8 cellular contexts compared by ENCODE assay signal in genomic region chr2:206989306-206989705, GRCh38. TPM values are rescaled to one million over a fixed set of nuclear protein-coding genes. Genes with fewer than 3 reads are reported as not detected.
A peak's percentile ranks its signal among the peaks of the same experiment; 100 is the strongest.
DNase-seq lines count a peak whose midpoint lies in the region; ATAC-seq, FAIRE-seq and TF ChIP-seq lines count a peak whose summit lies in the region.

No MANE protein-coding gene starts in this region.

- H3K4me3 Mint-ChIP-seq in activated naive CD8-positive, alpha-beta T cell treated with anti-CD3 and anti-CD28 coated beads for 36 hours = no peak overlapping the region
- no peak overlapping the region for H3K4me3 Mint-ChIP-seq in activated CD4-positive, alpha-beta T cell treated with anti-CD3 and anti-CD28 coated beads, Interleukin-2, amount 10 ng/mL, durations not matched to agents 7 days and 5 days

- CTCF ChIA-PET in activated CD4-positive, alpha-beta T cell treated with anti-CD3 and anti-CD28 coated beads, Interleukin-2, amount 10 ng/mL, durations not matched to agents 7 days and 5 days (lab: Charles Lee) = interaction anchor here (0.7 to 2.0 kb wide), 4 partner anchors 106 to 1064 kb away, joined by 3 to 5 read pairs (median 3); no protein-coding TSS in a partner anchor

- TF ChIP-seq CTCF in keratinocyte (optimal IDR thresholded peaks at IDR 0.05 in 1 of 3, IDR thresholded peaks at IDR 0.05 in 1 of 3, conservative IDR thresholded peaks at IDR 0.05 in 1 of 3; ENCODE audit: extremely low read depth in 1 of 3, insufficient read depth in 2 of 3, low read length in 3 of 3) (peak; percentile 78 to 87 (median 80)), tibial artery (IDR thresholded peaks at IDR 0.05) (peak; percentile 31 to 43)

- peak; percentile 75 for ATAC-seq in GM21619 (IDR thresholded peaks at IDR 0.05; ENCODE audit: unreplicated experiment)

- dilution Hi-C loops in keratinocyte (cut with MboI; ENCODE audit: extremely low pct_ligation_motif_present, low sequenced_read_pairs) = no loop called here

- H3K4me3 ChIP-seq in Karpas-422 (ENCODE audit: low read length) = no peak overlapping the region
- no peak overlapping the region for H3K4me3 ChIP-seq in keratinocyte (ENCODE audit: control insufficient read depth in 2 of 3, extremely low read depth in 1 of 3, insufficient read depth in 2 of 3, low read depth in 1 of 3, low read length in 3 of 3)
- H3K4me3 ChIP-seq in tibial artery = no peak overlapping the region

- POLR2A ChIA-PET in activated CD4-positive, alpha-beta T cell treated with anti-CD3 and anti-CD28 coated beads, Interleukin-2, amount 10 ng/mL, durations not matched to agents 7 days and 5 days (lab: Charles Lee) = no interaction called here

- peak; percentile 63 for DNase-seq in activated effector memory CD4-positive, alpha-beta T cell treated with anti-CD3 and anti-CD28 coated beads, Interleukin-2, amount 50 U/mL, for 16 hours
- DNase-seq in activated effector memory CD4-positive, alpha-beta T cell treated with Interleukin-2 at 50 U/mL for 16 hours = no peak
- DNase-seq in Karpas-422 (peak; percentile 77), keratinocyte (ENCODE audit: low read depth, low spot score) (no peak), tibial artery (no peak)
- peak; percentile 22 for DNase-seq in activated naive CD8-positive, alpha-beta T cell treated with anti-CD3 and anti-CD28 coated beads for 36 hours
- no peak for DNase-seq in activated CD4-positive, alpha-beta T cell treated with anti-CD3 and anti-CD28 coated beads, Interleukin-2, amount 10 ng/mL, durations not matched to agents 7 days and 5 days

- peaks cover 35% of the 10 kb centered on the region for H3K4me1 Mint-ChIP-seq in activated naive CD8-positive, alpha-beta T cell treated with anti-CD3 and anti-CD28 coated beads for 36 hours
- peaks cover 20% of the 10 kb centered on the region for H3K4me1 Mint-ChIP-seq in activated CD4-positive, alpha-beta T cell treated with anti-CD3 and anti-CD28 coated beads, Interleukin-2, amount 10 ng/mL, durations not matched to agents 7 days and 5 days

- H3K27ac Mint-ChIP-seq in activated naive CD8-positive, alpha-beta T cell treated with anti-CD3 and anti-CD28 coated beads for 36 hours = peak overlapping the region; percentile 69
- H3K27ac Mint-ChIP-seq in activated CD4-positive, alpha-beta T cell treated with anti-CD3 and anti-CD28 coated beads, Interleukin-2, amount 10 ng/mL, durations not matched to agents 7 days and 5 days = no peak overlapping the region

- H3K9me1 ChIP-seq in keratinocyte (ENCODE audit: control insufficient read depth, extremely low read depth, insufficient read depth, low read length) = no peaks in the 10 kb centered on the region

- H3K9me2 ChIP-seq in Karpas-422 (replicated peaks; ENCODE audit: insufficient read depth, low read length) = no peaks in the 10 kb centered on the region

- intact Hi-C loops in tibial artery (cut with DNase I; ENCODE audit: low total_unique reads) = loop anchor here (10.0 kb wide), 1 partner anchor 185 kb away; no protein-coding TSS in a partner anchor

- H4K20me1 ChIP-seq in Karpas-422 (ENCODE audit: insufficient read depth, low read depth, low read length) = no peaks in the 10 kb centered on the region
- no peaks in the 10 kb centered on the region for H4K20me1 ChIP-seq in keratinocyte (ENCODE audit: control insufficient read depth, extremely low read depth, insufficient read depth, low read length)

- H2AFZ ChIP-seq in Karpas-422 (ENCODE audit: low read length) = no peak overlapping the region
- H2AFZ ChIP-seq in keratinocyte (ENCODE audit: control insufficient read depth, low read length) = peak overlapping the region; percentile 2

- peak; percentile 65 for FAIRE-seq in keratinocyte (lab: Jason Lieb, UNC)

- H3K9me3 Mint-ChIP-seq in activated naive CD8-positive, alpha-beta T cell treated with anti-CD3 and anti-CD28 coated beads for 36 hours = peaks cover 4% of the 10 kb centered on the region
- no peaks in the 10 kb centered on the region for H3K9me3 Mint-ChIP-seq in activated CD4-positive, alpha-beta T cell treated with anti-CD3 and anti-CD28 coated beads, Interleukin-2, amount 10 ng/mL, durations not matched to agents 7 days and 5 days

- H3K9ac ChIP-seq in Karpas-422 (ENCODE audit: low read length) = no peak overlapping the region
- H3K9ac ChIP-seq in keratinocyte (ENCODE audit: control insufficient read depth, extremely low read depth, insufficient read depth, low read length) = no peak overlapping the region

- H3K36me3 ChIP-seq in Karpas-422 (ENCODE audit: insufficient read depth, low read length) (no peaks in the 10 kb centered on the region), keratinocyte (ENCODE audit: control insufficient read depth in 2 of 2, extremely low read depth in 1 of 2, insufficient read depth in 2 of 2, low read length in 2 of 2) (no peaks in the 10 kb centered on the region), tibial artery (no peaks in the 10 kb centered on the region)

- H3K27ac ChIP-seq in Karpas-422 (ENCODE audit: low read length) = no peak overlapping the region
- no peak overlapping the region for H3K27ac ChIP-seq in keratinocyte (ENCODE audit: control insufficient read depth, insufficient read depth, low read length)
- no peak overlapping the region for H3K27ac ChIP-seq in tibial artery

- H3K27me3 ChIP-seq in Karpas-422 (ENCODE audit: low read length) = peaks cover 3% of the 10 kb centered on the region; the same call in 1 of the 2 replicates
- H3K27me3 ChIP-seq in keratinocyte (ENCODE audit: control insufficient read depth, extremely low read depth, insufficient read depth, low read length) = no peaks in the 10 kb centered on the region
- H3K27me3 ChIP-seq in tibial artery = no peaks in the 10 kb centered on the region

- H3K36me3 Mint-ChIP-seq in activated naive CD8-positive, alpha-beta T cell treated with anti-CD3 and anti-CD28 coated beads for 36 hours = no peaks in the 10 kb centered on the region
- H3K36me3 Mint-ChIP-seq in activated CD4-positive, alpha-beta T cell treated with anti-CD3 and anti-CD28 coated beads, Interleukin-2, amount 10 ng/mL, durations not matched to agents 7 days and 5 days (ENCODE audit: low read depth) = no peaks in the 10 kb centered on the region

- no peaks in the 10 kb centered on the region for H3K27me3 Mint-ChIP-seq in activated naive CD8-positive, alpha-beta T cell treated with anti-CD3 and anti-CD28 coated beads for 36 hours
- no peaks in the 10 kb centered on the region for H3K27me3 Mint-ChIP-seq in activated CD4-positive, alpha-beta T cell treated with anti-CD3 and anti-CD28 coated beads, Interleukin-2, amount 10 ng/mL, durations not matched to agents 7 days and 5 days

- H3K4me1 ChIP-seq in Karpas-422 (ENCODE audit: low read length) (peaks cover 3% of the 10 kb centered on the region), keratinocyte (ENCODE audit: control insufficient read depth, extremely low read depth, insufficient read depth, low read length) (peaks cover 6% of the 10 kb centered on the region), tibial artery (peaks cover 0 to 6% (median 0%) of the 10 kb centered on the region in 4 donors)

- H3K4me2 ChIP-seq in Karpas-422 (ENCODE audit: low read depth, low read length, poor library complexity, severe bottlenecking) (no peak overlapping the region), keratinocyte (ENCODE audit: control insufficient read depth, extremely low read depth, insufficient read depth, low read depth, low read length) (peak overlapping the region; percentile 50)

- no peaks in the 10 kb centered on the region for H3K9me3 ChIP-seq in Karpas-422 (ENCODE audit: low read length)
- no peaks in the 10 kb centered on the region for H3K9me3 ChIP-seq in keratinocyte (ENCODE audit: control insufficient read depth, low read depth, low read length)
- no peaks in the 10 kb centered on the region for H3K9me3 ChIP-seq in tibial artery

- H3K79me2 ChIP-seq in Karpas-422 (ENCODE audit: low read length) = no peaks in the 10 kb centered on the region
- H3K79me2 ChIP-seq in keratinocyte (ENCODE audit: control insufficient read depth, insufficient read depth, low read length) = no peaks in the 10 kb centered on the region

RNA-seq across cellular contexts. Expression of gene CPO, which starts 50.0 kb away (rescaled TPM):
- not detected in 2 replicates for total RNA-seq in Karpas-422 (2014; rRNA removed; shearing (Covaris generic); ENCODE audit: low replicate concordance)
- total RNA-seq in activated naive CD8-positive, alpha-beta T cell treated with anti-CD3 and anti-CD28 coated beads for 36 hours = not detected
- 0.07 to 0.36 TPM (median 0.25 TPM) in 3 replicates for polyA plus RNA-seq in keratinocyte
- not detected for polyA plus RNA-seq in keratinocyte (2011; ENCODE audit: low read depth)
- polyA plus RNA-seq in keratinocyte (2011; cell fraction: cytosol; rRNA removed) = not detected in 2 replicates
- 0.71 and 1.2 TPM in 2 replicates for polyA plus RNA-seq in keratinocyte (2011; cell fraction: nucleus; rRNA removed)
- not detected in 2 replicates for polyA plus RNA-seq in keratinocyte (2012; ENCODE audit: low replicate concordance)
- 0.61 TPM in 1 of 3 replicates, not detected in the others for polyA minus RNA-seq in keratinocyte
- polyA minus RNA-seq in keratinocyte (2011; cell fraction: cytosol; rRNA and poly(A)+ RNA removed) = not detected
- 0.54 TPM in 1 of 2 replicates, not detected in the other for polyA minus RNA-seq in keratinocyte (2011; cell fraction: nucleus; rRNA and poly(A)+ RNA removed)
- not detected for total RNA-seq in activated CD4-positive, alpha-beta T cell treated with anti-CD3 and anti-CD28 coated beads, Interleukin-2, amount 10 ng/mL, durations not matched to agents 7 days and 5 days

Comparison
In these comparisons a context has a peak if more than half of its experiments do, and no peak if none do; other contexts are left out.
1. DNase-seq: peak in activated effector memory CD4-positive, alpha-beta T cell treated with anti-CD3 and anti-CD28 coated beads, Interleukin-2, amount 50 U/mL, for 16 hours (single experiment), Karpas-422 (single experiment) and activated naive CD8-positive, alpha-beta T cell treated with anti-CD3 and anti-CD28 coated beads for 36 hours (single experiment); none in activated effector memory CD4-positive, alpha-beta T cell treated with Interleukin-2 at 50 U/mL for 16 hours (single experiment), keratinocyte (single experiment), tibial artery (0 of 2) and activated CD4-positive, alpha-beta T cell treated with anti-CD3 and anti-CD28 coated beads, Interleukin-2, amount 10 ng/mL, durations not matched to agents 7 days and 5 days (single experiment).